Comparison of ENCODE assay signal across 9 cellular contexts in genomic region chr12:50786498-50787231, GRCh38. TPM values are rescaled to one million over a fixed set of nuclear protein-coding genes. Genes with fewer than 3 reads are reported as not detected.
DNase-seq lines count a peak whose midpoint lies in the region; ATAC-seq and TF ChIP-seq lines count a peak whose summit lies in the region.
"Had no signal": no experiment of that assay in that cellular context is flagged by ENCODE, and none has a peak within 500 bp of the region (broad histone marks: within the 10 kb centered on the region; RNA-seq: fewer than 3 reads in every experiment).

No MANE protein-coding gene starts in this region.

- H3K9me3 ChIP-seq in Caco-2 (no peaks in the 10 kb centered on the region; the same call in 1 of the 2 replicates), MG63 (peaks cover 5% of the 10 kb centered on the region), osteoblast (ENCODE audit: low read depth, low read length) (no peaks in the 10 kb centered on the region)

- BruUV-seq in Caco-2 (replicated peaks; lab: Mats Ljungman, UMichigan), result TSS peak; percentile 94

- peak overlapping the region; percentile 37 for H3K4me3 Mint-ChIP-seq in Caco-2 (ENCODE audit: unreplicated experiment)
- H3K4me3 Mint-ChIP-seq in stimulated activated naive CD8-positive, alpha-beta T cell treated with anti-CD3 and anti-CD28 coated beads, Interleukin-15, amount 100 ng/mL, for 72 hours, result no peak overlapping the region

- H3K27ac ChIP-seq in epithelial cell of prostate (peak overlapping the region; percentile 96), osteoblast (ENCODE audit: low read depth, low read length) (peak overlapping the region; percentile 92)

- peaks cover 41% of the 10 kb centered on the region for H3K79me2 ChIP-seq in osteoblast (ENCODE audit: insufficient read depth, low read length)

- peaks cover 13% of the 10 kb centered on the region for H3K9me3 Mint-ChIP-seq in Caco-2 (ENCODE audit: unreplicated experiment)
- peaks cover 0 to 8% of the 10 kb centered on the region in 2 donors for H3K9me3 Mint-ChIP-seq in stimulated activated naive CD8-positive, alpha-beta T cell treated with anti-CD3 and anti-CD28 coated beads, Interleukin-15, amount 100 ng/mL, for 72 hours

- H3K4me2 ChIP-seq in osteoblast (ENCODE audit: insufficient read depth, low read length), result peak overlapping the region; percentile 78

- H3K4me3 ChIP-seq in Caco-2 (ENCODE audit: low read depth, low read length), result no peak overlapping the region
- H3K4me3 ChIP-seq in MG63, result no peak overlapping the region
- H3K4me3 ChIP-seq in osteoblast (ENCODE audit: insufficient read depth, low read length), result peak overlapping the region; percentile 24

- TF ChIP-seq CTCF in Caco-2 (IDR thresholded peaks at IDR 0.05; ENCODE audit: insufficient read depth in 1 of 2, low read depth in 1 of 2, low read length in 1 of 2, severe bottlenecking in 1 of 2, unreplicated experiment in 1 of 2) (no peak), osteoblast (IDR thresholded peaks at IDR 0.05; ENCODE audit: extremely low read depth, low read depth, low read length) (no peak)

- peaks cover 3% of the 10 kb centered on the region for H4K20me1 ChIP-seq in osteoblast (ENCODE audit: insufficient read depth, low read length)

- no peak for ATAC-seq in stimulated activated naive CD8-positive, alpha-beta T cell treated with anti-CD3 and anti-CD28 coated beads, Interleukin-15, amount 100 ng/mL, for 72 hours
- ATAC-seq in HG02588 (IDR thresholded peaks at IDR 0.05; ENCODE audit: unreplicated experiment) (no peak), GM19023 (IDR thresholded peaks at IDR 0.05; ENCODE audit: unreplicated experiment) (no peak)

- intact Hi-C loops in Caco-2 (cut with micrococcal nuclease; ENCODE audit: unreplicated experiment), result loop anchor here (1.0 kb wide), 1 partner anchor 21 kb away; no protein-coding TSS in a partner anchor

- H3K36me3 ChIP-seq in Caco-2 (ENCODE audit: control insufficient read depth, insufficient read depth, low read length) (no peaks in the 10 kb centered on the region), MG63 (peaks cover 40% of the 10 kb centered on the region), osteoblast (ENCODE audit: insufficient read depth, low read length) (peaks cover 10% of the 10 kb centered on the region)

- peaks cover 29% of the 10 kb centered on the region for H3K36me3 Mint-ChIP-seq in Caco-2 (ENCODE audit: insufficient read depth, unreplicated experiment)

- H3K4me1 ChIP-seq in Caco-2 (peaks cover 32% of the 10 kb centered on the region), osteoblast (ENCODE audit: insufficient read depth, low read length) (peaks cover 26% of the 10 kb centered on the region)

- peak overlapping the region; percentile 68 for H2AFZ ChIP-seq in osteoblast (ENCODE audit: low read length)

- POLR2A ChIA-PET in Caco-2 (lab: Charles Lee), result interaction anchor here (0.6 to 1.0 kb wide), 5 partner anchors 18 to 453 kb away, joined by 3 to 9 read pairs (median 3); partner anchors contain the start of genes ATF1 and CSRNP2

- peaks cover 59% of the 10 kb centered on the region for H3K4me1 Mint-ChIP-seq in Caco-2 (ENCODE audit: low read depth, unreplicated experiment)
- peaks cover 12% of the 10 kb centered on the region for H3K4me1 Mint-ChIP-seq in stimulated activated naive CD8-positive, alpha-beta T cell treated with anti-CD3 and anti-CD28 coated beads, Interleukin-15, amount 100 ng/mL, for 72 hours

- H3K27ac Mint-ChIP-seq in Caco-2 (ENCODE audit: unreplicated experiment), result peak overlapping the region; percentile 98
- H3K27ac Mint-ChIP-seq in stimulated activated naive CD8-positive, alpha-beta T cell treated with anti-CD3 and anti-CD28 coated beads, Interleukin-15, amount 100 ng/mL, for 72 hours, result peak overlapping the region in 1 of 2 donors; percentile 86

- CTCF ChIA-PET in Caco-2 (lab: Charles Lee), result interaction anchor here (0.5 to 2.0 kb wide), 4 partner anchors 22 to 296 kb away, joined by 3 to 14 read pairs (median 4); no protein-coding TSS in a partner anchor

- no peaks in the 10 kb centered on the region for H3K27me3 Mint-ChIP-seq in Caco-2 (ENCODE audit: insufficient read depth, unreplicated experiment)
- H3K27me3 Mint-ChIP-seq in stimulated activated naive CD8-positive, alpha-beta T cell treated with anti-CD3 and anti-CD28 coated beads, Interleukin-15, amount 100 ng/mL, for 72 hours, result no peaks in the 10 kb centered on the region

- H3K27me3 ChIP-seq in Caco-2 (replicated peaks; ENCODE audit: control insufficient read depth, insufficient read depth, low read length) (no peaks in the 10 kb centered on the region), MG63 (no peaks in the 10 kb centered on the region), osteoblast (ENCODE audit: insufficient read depth, low read length) (no peaks in the 10 kb centered on the region)

- DNase-seq in Caco-2 (peak; percentile 83 to 85), MG63 (peak; percentile 77), epithelial cell of prostate (ENCODE audit: low read depth, low spot score) (peak; percentile 99), osteoblast (ENCODE audit: insufficient read length, low spot score, missing footprints) (peak; percentile 43)
- DNase-seq in stimulated activated naive CD8-positive, alpha-beta T cell treated with anti-CD3 and anti-CD28 coated beads, Interleukin-15, amount 100 ng/mL, for 72 hours, result no peak
- no peak for DNase-seq in central memory CD4-positive, alpha-beta T cell
- DNase-seq: NCI-H1694 treated with DMSO at 0.1 percent for 48 hours had no signal

RNA-seq across cellular contexts. Expression of gene ATF1, which starts 22.8 kb away (rescaled TPM):
- total RNA-seq in Caco-2 (2022) (47.0 and 54.4 TPM in 2 replicates), osteoblast (24.2 and 29.0 TPM in 2 replicates)
- total RNA-seq in MG63 (2014; rRNA removed; shearing (Covaris generic); ENCODE audit: low replicate concordance), result 41.3 and 69.7 TPM in 2 replicates

RNA-seq across cellular contexts. Expression of gene TMPRSS12, which starts 56.1 kb away (rescaled TPM):
- not detected in 2 replicates for total RNA-seq in Caco-2 (2022)
- not detected in 2 replicates for total RNA-seq in MG63 (2014; rRNA removed; shearing (Covaris generic); ENCODE audit: low replicate concordance)
- total RNA-seq in osteoblast, result not detected in 2 replicates

Comparison
In these comparisons a context has a peak if more than half of its experiments do, and no peak if none do; other contexts are left out.
1. DNase-seq: peak in Caco-2 (2 of 2), MG63 (single experiment), epithelial cell of prostate (single experiment) and osteoblast (single experiment); none in stimulated activated naive CD8-positive, alpha-beta T cell treated with anti-CD3 and anti-CD28 coated beads, Interleukin-15, amount 100 ng/mL, for 72 hours (0 of 2) and central memory CD4-positive, alpha-beta T cell (single experiment).